ENCODE assay signal across 9 cellular contexts in the genomic region with DNA sequence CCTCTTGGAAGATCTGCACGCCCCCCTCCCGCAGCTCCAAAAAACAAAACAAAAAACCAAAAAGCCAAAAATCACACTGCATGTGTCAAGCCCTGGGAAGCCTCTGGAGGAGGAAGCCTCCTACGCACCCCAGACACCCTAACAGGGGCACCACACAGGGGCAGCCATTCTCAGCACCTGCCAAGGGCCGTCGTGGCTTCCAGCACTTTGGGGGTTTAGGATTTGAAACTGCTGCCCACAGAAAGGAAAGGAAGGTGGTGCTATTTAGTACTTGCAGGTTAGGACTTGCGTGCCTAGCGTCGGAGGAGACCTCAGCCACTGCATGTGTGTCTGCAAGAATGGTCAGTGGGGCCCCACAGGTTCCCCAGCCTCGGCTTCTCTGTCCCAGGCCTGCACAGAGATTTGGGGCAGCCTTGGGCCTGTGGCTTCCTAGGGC. TPM values are rescaled to one million over a fixed set of nuclear protein-coding genes. Genes with fewer than 3 reads are reported as not detected.
DNase-seq lines count a peak whose midpoint lies in the region; ATAC-seq and TF ChIP-seq lines count a peak whose summit lies in the region.
"Had no signal": no experiment of that assay in that cellular context is flagged by ENCODE, and none has a peak within 500 bp of the region (broad histone marks: within the 10 kb centered on the region; RNA-seq: fewer than 3 reads in every experiment).

No MANE protein-coding gene starts in this region.

- WGBS in SK-N-SH (ENCODE audit: low lambda C conversion rate): 68% methylated on average over 9 of the region's 9 CpGs

- peak; percentile 72 for DNase-seq in activated naive CD8-positive, alpha-beta T cell treated with anti-CD3 and anti-CD28 coated beads for 36 hours
- DNase-seq in NCI-H748 treated with DMSO at 0.1 percent for 48 hours (lab: John Stamatoyannopoulos, UW): no peak
- DNase-seq in SK-N-SH: no peak
- no peak for DNase-seq in COR-L47 (lab: John Stamatoyannopoulos, UW)
- DNase-seq in H4 (ENCODE audit: low spot score): no peak

- no peak overlapping the region for H3K9ac ChIP-seq in SK-N-SH

- TF ChIP-seq CTCF in DOHH2 (IDR thresholded peaks at IDR 0.05; ENCODE audit: low read depth, low read length, poor library complexity, severe bottlenecking) (no peak), SK-N-SH (IDR thresholded peaks at IDR 0.05) (no peak)

- CTCF ChIA-PET in SK-N-SH (lab: Yijun Ruan, JAX): interaction anchor here (1.0 to 1.6 kb wide), 3 partner anchors 12 to 101 kb away, joined by 5 to 14 read pairs (median 5); no protein-coding TSS in a partner anchor

- no peaks in the 10 kb centered on the region for H3K9me3 ChIP-seq in DOHH2 (ENCODE audit: control insufficient read depth, insufficient read depth, low read length)
- no peaks in the 10 kb centered on the region for H3K9me3 ChIP-seq in SK-N-SH
- H3K9me3 ChIP-seq: left lung had no signal

- H3K36me3 ChIP-seq in DOHH2 (ENCODE audit: control insufficient read depth, low read length) (no peaks in the 10 kb centered on the region), SK-N-SH (replicated peaks in 1 of 2; ENCODE audit: control insufficient read depth in 1 of 2, insufficient read depth in 2 of 2, low read length in 1 of 2) (no peaks in the 10 kb centered on the region)
- H3K36me3 ChIP-seq: left lung had no signal

- no peak for TF ChIP-seq RAD21 in SK-N-SH (IDR thresholded peaks at IDR 0.05; ENCODE audit: low read length)

- H4K20me1 ChIP-seq in DOHH2 (ENCODE audit: control insufficient read depth, insufficient read depth, low read depth, low read length): no peaks in the 10 kb centered on the region
- H4K20me1 ChIP-seq in SK-N-SH (ENCODE audit: insufficient read depth): no peaks in the 10 kb centered on the region

- peak overlapping the region; percentile 72 for H3K4me2 ChIP-seq in DOHH2 (ENCODE audit: low read length)
- H3K4me2 ChIP-seq in SK-N-SH: no peak overlapping the region

- H3K4me1 Mint-ChIP-seq in activated naive CD8-positive, alpha-beta T cell treated with anti-CD3 and anti-CD28 coated beads for 36 hours: peaks cover 72% of the 10 kb centered on the region

- H2AFZ ChIP-seq in SK-N-SH (ENCODE audit: low read depth): no peak overlapping the region

- no peak for TF ChIP-seq EP300 in SK-N-SH (IDR thresholded peaks at IDR 0.05; ENCODE audit: borderline replicate concordance in 1 of 2, low read depth in 1 of 2, low read length in 1 of 2)

- peaks cover 20% of the 10 kb centered on the region for H3K4me1 ChIP-seq in DOHH2 (ENCODE audit: control insufficient read depth, low read length)
- no peaks in the 10 kb centered on the region for H3K4me1 ChIP-seq in SK-N-SH (ENCODE audit: control insufficient read depth in 1 of 2, insufficient read depth in 2 of 2, low read depth in 1 of 2, low read length in 1 of 2)
- H3K4me1 ChIP-seq: left lung had no signal

- POLR2A ChIA-PET in SK-N-SH (lab: Yijun Ruan, JAX): no interaction called here

- no peak overlapping the region for H3K27ac ChIP-seq in DOHH2 (ENCODE audit: low read depth, low read length)
- H3K27ac ChIP-seq in SK-N-SH (ENCODE audit: low read depth in 2 of 2, low read length in 1 of 2): no peak overlapping the region
- H3K27ac ChIP-seq: left lung had no signal

- H3K9me2 ChIP-seq in DOHH2 (replicated peaks; ENCODE audit: control insufficient read depth, low read length): no peaks in the 10 kb centered on the region
- H3K9me2 ChIP-seq in SK-N-SH: no peaks in the 10 kb centered on the region

- H3K9me3 Mint-ChIP-seq in activated naive CD8-positive, alpha-beta T cell treated with anti-CD3 and anti-CD28 coated beads for 36 hours: no peaks in the 10 kb centered on the region

- H3K27ac Mint-ChIP-seq in activated naive CD8-positive, alpha-beta T cell treated with anti-CD3 and anti-CD28 coated beads for 36 hours: peak overlapping the region; percentile 99

- H3K4me3 ChIP-seq in DOHH2 (ENCODE audit: low read length): no peak overlapping the region; the same call in 1 of the 2 replicates
- no peak overlapping the region for H3K4me3 ChIP-seq in SK-N-SH (ENCODE audit: low read depth in 2 of 2, low read length in 1 of 2)
- H3K4me3 ChIP-seq: left lung had no signal

- H3F3A ChIP-seq in DOHH2 (ENCODE audit: control insufficient read depth, insufficient read depth) (no peaks in the 10 kb centered on the region), SK-N-SH (replicated peaks; ENCODE audit: insufficient read depth) (no peaks in the 10 kb centered on the region)

- H3K27me3 ChIP-seq in DOHH2 (ENCODE audit: control insufficient read depth, low read length) (peaks cover 9% of the 10 kb centered on the region), SK-N-SH (ENCODE audit: insufficient read depth) (peaks cover 3% of the 10 kb centered on the region)

- peaks cover 23% of the 10 kb centered on the region for H3K36me3 Mint-ChIP-seq in activated naive CD8-positive, alpha-beta T cell treated with anti-CD3 and anti-CD28 coated beads for 36 hours

- H3K4me3 Mint-ChIP-seq in activated naive CD8-positive, alpha-beta T cell treated with anti-CD3 and anti-CD28 coated beads for 36 hours: peak overlapping the region; percentile 88

- H3K79me2 ChIP-seq in DOHH2 (ENCODE audit: control insufficient read depth, low read length) (no peaks in the 10 kb centered on the region), SK-N-SH (ENCODE audit: insufficient read depth) (no peaks in the 10 kb centered on the region)

- ATAC-seq in GM19452 (IDR thresholded peaks at IDR 0.05; ENCODE audit: unreplicated experiment) (peak; percentile 16), HG03378 (IDR thresholded peaks at IDR 0.05; ENCODE audit: unreplicated experiment) (peak; percentile 19)

- no peaks in the 10 kb centered on the region for H3K27me3 Mint-ChIP-seq in activated naive CD8-positive, alpha-beta T cell treated with anti-CD3 and anti-CD28 coated beads for 36 hours

TF ChIP-seq in SK-N-SH, 30 proteins besides CTCF, POLR2A, EP300 and RAD21 (continues in another document):
- TF ChIP-seq MXI1 (IDR thresholded peaks at IDR 0.05; ENCODE audit: low read depth, low read length): no peak
- TF ChIP-seq, protein P1, sequence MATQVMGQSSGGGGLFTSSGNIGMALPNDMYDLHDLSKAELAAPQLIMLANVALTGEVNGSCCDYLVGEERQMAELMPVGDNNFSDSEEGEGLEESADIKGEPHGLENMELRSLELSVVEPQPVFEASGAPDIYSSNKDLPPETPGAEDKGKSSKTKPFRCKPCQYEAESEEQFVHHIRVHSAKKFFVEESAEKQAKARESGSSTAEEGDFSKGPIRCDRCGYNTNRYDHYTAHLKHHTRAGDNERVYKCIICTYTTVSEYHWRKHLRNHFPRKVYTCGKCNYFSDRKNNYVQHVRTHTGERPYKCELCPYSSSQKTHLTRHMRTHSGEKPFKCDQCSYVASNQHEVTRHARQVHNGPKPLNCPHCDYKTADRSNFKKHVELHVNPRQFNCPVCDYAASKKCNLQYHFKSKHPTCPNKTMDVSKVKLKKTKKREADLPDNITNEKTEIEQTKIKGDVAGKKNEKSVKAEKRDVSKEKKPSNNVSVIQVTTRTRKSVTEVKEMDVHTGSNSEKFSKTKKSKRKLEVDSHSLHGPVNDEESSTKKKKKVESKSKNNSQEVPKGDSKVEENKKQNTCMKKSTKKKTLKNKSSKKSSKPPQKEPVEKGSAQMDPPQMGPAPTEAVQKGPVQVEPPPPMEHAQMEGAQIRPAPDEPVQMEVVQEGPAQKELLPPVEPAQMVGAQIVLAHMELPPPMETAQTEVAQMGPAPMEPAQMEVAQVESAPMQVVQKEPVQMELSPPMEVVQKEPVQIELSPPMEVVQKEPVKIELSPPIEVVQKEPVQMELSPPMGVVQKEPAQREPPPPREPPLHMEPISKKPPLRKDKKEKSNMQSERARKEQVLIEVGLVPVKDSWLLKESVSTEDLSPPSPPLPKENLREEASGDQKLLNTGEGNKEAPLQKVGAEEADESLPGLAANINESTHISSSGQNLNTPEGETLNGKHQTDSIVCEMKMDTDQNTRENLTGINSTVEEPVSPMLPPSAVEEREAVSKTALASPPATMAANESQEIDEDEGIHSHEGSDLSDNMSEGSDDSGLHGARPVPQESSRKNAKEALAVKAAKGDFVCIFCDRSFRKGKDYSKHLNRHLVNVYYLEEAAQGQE (IDR thresholded peaks at IDR 0.05; ENCODE audit: low read depth, low read length): no peak
- no peak for TF ChIP-seq ELF1 (IDR thresholded peaks at IDR 0.05)
- TF ChIP-seq RFX5 (IDR thresholded peaks at IDR 0.05; ENCODE audit: low read length): no peak
- TF ChIP-seq CHD2 (IDR thresholded peaks at IDR 0.05; ENCODE audit: low read length, partially characterized antibody): no peak
- TF ChIP-seq RXRA (IDR thresholded peaks at IDR 0.05; ENCODE audit: borderline replicate concordance, low read depth): no peak
- TF ChIP-seq, protein P2, sequence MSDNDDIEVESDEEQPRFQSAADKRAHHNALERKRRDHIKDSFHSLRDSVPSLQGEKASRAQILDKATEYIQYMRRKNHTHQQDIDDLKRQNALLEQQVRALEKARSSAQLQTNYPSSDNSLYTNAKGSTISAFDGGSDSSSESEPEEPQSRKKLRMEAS (IDR thresholded peaks at IDR 0.05; ENCODE audit: low read depth): no peak
- TF ChIP-seq FOXJ3 (CRISPR knock-in tag; IDR thresholded peaks at IDR 0.05): no peak
- TF ChIP-seq, protein P3, sequence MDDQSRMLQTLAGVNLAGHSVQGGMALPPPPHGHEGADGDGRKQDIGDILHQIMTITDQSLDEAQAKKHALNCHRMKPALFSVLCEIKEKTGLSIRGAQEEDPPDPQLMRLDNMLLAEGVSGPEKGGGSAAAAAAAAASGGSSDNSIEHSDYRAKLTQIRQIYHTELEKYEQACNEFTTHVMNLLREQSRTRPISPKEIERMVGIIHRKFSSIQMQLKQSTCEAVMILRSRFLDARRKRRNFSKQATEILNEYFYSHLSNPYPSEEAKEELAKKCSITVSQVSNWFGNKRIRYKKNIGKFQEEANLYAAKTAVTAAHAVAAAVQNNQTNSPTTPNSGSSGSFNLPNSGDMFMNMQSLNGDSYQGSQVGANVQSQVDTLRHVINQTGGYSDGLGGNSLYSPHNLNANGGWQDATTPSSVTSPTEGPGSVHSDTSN (IDR thresholded peaks at IDR 0.05): no peak
- TF ChIP-seq SMC3 (IDR thresholded peaks at IDR 0.05; ENCODE audit: low read depth, low read length): no peak
- TF ChIP-seq, protein P4, sequence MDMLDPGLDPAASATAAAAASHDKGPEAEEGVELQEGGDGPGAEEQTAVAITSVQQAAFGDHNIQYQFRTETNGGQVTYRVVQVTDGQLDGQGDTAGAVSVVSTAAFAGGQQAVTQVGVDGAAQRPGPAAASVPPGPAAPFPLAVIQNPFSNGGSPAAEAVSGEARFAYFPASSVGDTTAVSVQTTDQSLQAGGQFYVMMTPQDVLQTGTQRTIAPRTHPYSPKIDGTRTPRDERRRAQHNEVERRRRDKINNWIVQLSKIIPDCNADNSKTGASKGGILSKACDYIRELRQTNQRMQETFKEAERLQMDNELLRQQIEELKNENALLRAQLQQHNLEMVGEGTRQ (IDR thresholded peaks at IDR 0.05; ENCODE audit: borderline replicate concordance, low read depth, low read length): no peak

RNA-seq across cellular contexts. Expression of a gene that starts 0.4 kb away (rescaled TPM):
- 10 to 100 TPM; 18.8 to 20.4 TPM for total RNA-seq in activated naive CD8-positive, alpha-beta T cell treated with anti-CD3 and anti-CD28 coated beads for 36 hours
- not detected in 2 replicates for polyA plus RNA-seq in SK-N-SH (2012; rRNA removed)
- polyA plus RNA-seq in SK-N-SH (2012; cell fraction: cytosol; rRNA removed): not detected in 2 replicates
- 0.02 and 0.04 TPM in 2 replicates for polyA plus RNA-seq in SK-N-SH (2012; cell fraction: nucleus; rRNA removed)
- 0.66 and 0.87 TPM in 2 replicates for total RNA-seq in H4 (2014; rRNA removed; shearing (Covaris generic))

Comparison
In these comparisons a context has a peak if more than half of its experiments do, and no peak if none do; other contexts are left out.
1. RNA of a gene that starts 0.4 kb away (total RNA-seq): 18.8 to 20.4 TPM in activated naive CD8-positive, alpha-beta T cell treated with anti-CD3 and anti-CD28 coated beads for 36 hours; 0.66 to 0.87 TPM in H4; every median in the first group is over 10 times any median in the second.